9 cellular contexts compared by ENCODE assay signal in the genomic region with DNA sequence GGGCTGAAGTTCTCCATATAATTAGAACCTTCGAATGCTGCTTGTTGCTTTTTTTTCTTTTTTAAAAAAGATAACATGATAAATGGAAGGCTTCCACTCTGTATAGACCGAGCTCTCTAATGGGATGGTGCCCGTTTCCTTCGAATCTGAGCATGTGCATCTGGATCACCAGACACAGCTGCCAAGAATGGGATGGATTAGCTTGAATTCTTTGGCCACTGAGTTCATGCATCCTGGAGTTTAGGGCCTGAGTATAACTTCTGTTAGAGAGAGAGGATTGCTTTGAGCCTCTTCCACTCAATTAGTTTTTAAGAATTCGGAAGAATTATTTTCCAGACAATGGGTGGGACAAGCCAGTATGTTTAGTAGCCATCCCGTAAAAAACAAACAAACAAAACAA.
"Had no signal": no experiment of that assay in that cellular context is flagged by ENCODE, and none has a peak within 500 bp of the region (broad histone marks: within the 10 kb centered on the region; RNA-seq: fewer than 3 reads in every experiment).

No MANE protein-coding gene starts in this region.

- H3K27ac ChIP-seq: GM23248, HL-60 had no signal

- ATAC-seq: HCT116, HepG2 had no signal

- H3K36me3 ChIP-seq: HAP-1 had no signal

- H3K9ac ChIP-seq: GM23248 had no signal

- H3K27me3 Mint-ChIP-seq: IgD-negative memory B cell had no signal

- H2AFZ ChIP-seq: GM23248 had no signal

- H3K4me1 ChIP-seq: HAP-1 had no signal

- H3K36me3 Mint-ChIP-seq: IgD-negative memory B cell had no signal

- H3K27ac Mint-ChIP-seq: HFFc6, IgD-negative memory B cell had no signal

- DNase-seq: GM23248, GOT3, H7, HFFc6 had no signal

- H3K4me3 Mint-ChIP-seq: HFFc6, IgD-negative memory B cell had no signal

- H3K9me3 ChIP-seq: HAP-1 had no signal

- H3K4me3 ChIP-seq: GM23248, HAP-1 had no signal
